In the genomic region with DNA sequence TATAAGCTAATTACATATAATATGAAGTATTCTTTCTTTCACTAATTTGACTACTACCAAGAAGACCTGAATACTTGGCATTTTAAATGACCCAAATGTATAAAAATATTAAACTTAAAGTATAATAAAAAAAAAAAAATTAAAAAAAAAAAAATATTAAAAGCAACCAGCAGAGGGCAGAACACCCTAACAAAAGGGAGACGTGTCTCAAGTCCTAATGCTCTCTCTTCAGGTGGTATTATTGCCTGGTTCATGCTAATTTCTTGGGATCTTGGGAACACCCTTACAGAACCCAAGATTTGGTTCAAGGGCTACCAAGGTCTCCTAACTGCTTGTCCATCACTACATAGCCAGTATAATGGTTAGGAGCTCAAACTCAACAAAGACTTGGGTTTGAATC, we compare ENCODE assay signal across 7 cellular contexts.
DNase-seq lines count a peak whose midpoint lies in the region; ATAC-seq and TF ChIP-seq lines count a peak whose summit lies in the region.

No MANE protein-coding gene starts in this region.

- intact Hi-C loops in sciatic nerve (cut with DNase I) = no loop called here

- no peak for ATAC-seq in sciatic nerve
- ATAC-seq in activated naive CD8-positive, alpha-beta T cell treated with anti-CD3 and anti-CD28 coated beads, Interleukin-2, amount 50 U/mL, for 24 hours = no peak

- POLR2A ChIA-PET in GM10248 (lab: Yijun Ruan, JAX) = no interaction called here

- no peak overlapping the region for H3K27ac Mint-ChIP-seq in neural crest cell (ENCODE audit: unreplicated experiment)
- H3K27ac Mint-ChIP-seq in activated naive CD8-positive, alpha-beta T cell treated with anti-CD3 and anti-CD28 coated beads, Interleukin-2, amount 50 U/mL, for 24 hours = no peak overlapping the region

- no peak overlapping the region for H3K4me3 ChIP-seq in cardiac fibroblast (replicated peaks in 1 of 2; ENCODE audit: low read depth in 2 of 2, low read length in 2 of 2)

- H3K4me3 Mint-ChIP-seq in neural crest cell = no peak overlapping the region
- no peak overlapping the region for H3K4me3 Mint-ChIP-seq in activated naive CD8-positive, alpha-beta T cell treated with anti-CD3 and anti-CD28 coated beads, Interleukin-2, amount 50 U/mL, for 24 hours

- H3K4me1 Mint-ChIP-seq in neural crest cell = peaks cover 3% of the 10 kb centered on the region
- H3K4me1 Mint-ChIP-seq in activated naive CD8-positive, alpha-beta T cell treated with anti-CD3 and anti-CD28 coated beads, Interleukin-2, amount 50 U/mL, for 24 hours = no peaks in the 10 kb centered on the region

- peak; percentile 16 for DNase-seq in GM10248 (ENCODE audit: extremely low spot score)
- peak; percentile 54 to 61 for DNase-seq in Kasumi-1 (lab: John Stamatoyannopoulos, UW)
- DNase-seq in cardiac fibroblast (ENCODE audit: low read depth in 2 of 2) = peak; percentile 43 to 51
- no peak for DNase-seq in neural crest cell (ENCODE audit: low read depth, low spot score)
- DNase-seq in stimulated activated CD4-positive, alpha-beta T cell treated with anti-CD3 and anti-CD28 coated beads, Interleukin-12 subunit alpha, Interleukin-12 subunit beta, amount 100 ng/mL, for 4 hours = no peak
- no peak for DNase-seq in sciatic nerve (ENCODE audit: low spot score)
- DNase-seq in activated naive CD8-positive, alpha-beta T cell treated with anti-CD3 and anti-CD28 coated beads, Interleukin-2, amount 50 U/mL, for 24 hours = no peak

- CTCF ChIA-PET in GM10248 (lab: Yijun Ruan, JAX) = interaction anchor here (0.7 to 2.6 kb wide), 11 partner anchors 8 to 925 kb away, joined by 3 to 13 read pairs (median 3); no protein-coding TSS in a partner anchor

- no peaks in the 10 kb centered on the region for H3K36me3 Mint-ChIP-seq in neural crest cell (ENCODE audit: low read depth)
- H3K36me3 Mint-ChIP-seq in activated naive CD8-positive, alpha-beta T cell treated with anti-CD3 and anti-CD28 coated beads, Interleukin-2, amount 50 U/mL, for 24 hours (ENCODE audit: low read depth) = no peaks in the 10 kb centered on the region

- peaks cover 5% of the 10 kb centered on the region for H3K27me3 Mint-ChIP-seq in neural crest cell (ENCODE audit: low read depth)
- H3K27me3 Mint-ChIP-seq in activated naive CD8-positive, alpha-beta T cell treated with anti-CD3 and anti-CD28 coated beads, Interleukin-2, amount 50 U/mL, for 24 hours = peaks cover 23% of the 10 kb centered on the region

- TF ChIP-seq CTCF in GM10248 (IDR thresholded peaks at IDR 0.05; ENCODE audit: control extremely low read depth, extremely low read depth, low read depth, missing control alignments) = no peak
- TF ChIP-seq CTCF in cardiac fibroblast (IDR thresholded peaks at IDR 0.05; ENCODE audit: low read depth, low read length) = peak; percentile 28
- peak; percentile 78 for TF ChIP-seq CTCF in neural crest cell (conservative IDR thresholded peaks at IDR 0.05)

- H3K9me3 Mint-ChIP-seq in neural crest cell = no peaks in the 10 kb centered on the region
- no peaks in the 10 kb centered on the region for H3K9me3 Mint-ChIP-seq in activated naive CD8-positive, alpha-beta T cell treated with anti-CD3 and anti-CD28 coated beads, Interleukin-2, amount 50 U/mL, for 24 hours

Comparison
In these comparisons a context has a peak if more than half of its experiments do, and no peak if none do; other contexts are left out.
1. DNase-seq: peak in GM10248 (single experiment), Kasumi-1 (2 of 2) and cardiac fibroblast (2 of 2); none in neural crest cell (single experiment), stimulated activated CD4-positive, alpha-beta T cell treated with anti-CD3 and anti-CD28 coated beads, Interleukin-12 subunit alpha, Interleukin-12 subunit beta, amount 100 ng/mL, for 4 hours (single experiment), sciatic nerve (single experiment) and activated naive CD8-positive, alpha-beta T cell treated with anti-CD3 and anti-CD28 coated beads, Interleukin-2, amount 50 U/mL, for 24 hours (single experiment).